1 cellular context compared by ENCODE assay signal in the genomic region with DNA sequence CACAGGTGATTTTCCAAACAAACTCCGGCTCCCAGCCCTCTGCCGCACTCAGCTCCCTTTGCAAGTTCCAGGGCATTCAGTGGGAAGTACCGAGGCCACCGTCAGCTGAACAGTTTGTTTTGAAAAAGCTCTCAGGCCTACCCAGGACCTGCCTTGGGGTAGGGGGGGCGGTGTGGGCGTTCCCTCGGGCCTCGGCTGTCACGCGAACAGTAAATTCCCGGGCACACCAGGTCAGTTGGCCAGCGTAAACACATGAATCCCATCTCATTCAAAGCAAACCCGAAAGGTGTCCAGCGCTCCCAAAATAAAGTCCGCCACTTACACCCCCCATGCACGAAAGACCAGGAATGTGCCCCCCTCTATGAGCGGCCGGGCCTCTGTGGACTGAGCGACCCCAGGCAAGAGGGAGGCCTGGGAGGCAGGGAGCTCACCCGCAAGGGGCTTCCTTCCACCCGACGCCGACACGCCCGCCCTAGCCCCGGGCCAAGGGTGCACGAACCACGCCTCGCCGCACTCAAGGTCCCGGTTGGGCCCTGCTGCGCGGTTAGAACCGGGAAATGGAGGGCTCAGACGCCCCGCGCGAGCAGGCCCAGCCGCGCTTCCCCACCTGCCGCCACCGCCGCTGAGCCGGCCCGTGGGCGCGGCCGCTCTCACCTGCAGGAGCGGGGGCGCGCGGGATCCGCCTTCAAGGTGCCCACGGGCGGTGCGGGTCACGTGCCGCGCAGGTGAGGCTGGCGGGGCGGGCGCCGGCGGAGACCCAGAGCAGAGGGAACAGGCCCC.
A peak's percentile ranks its signal among the peaks of the same experiment; 100 is the strongest.
TF ChIP-seq lines count a peak whose summit lies in the region.

A gene with protein sequence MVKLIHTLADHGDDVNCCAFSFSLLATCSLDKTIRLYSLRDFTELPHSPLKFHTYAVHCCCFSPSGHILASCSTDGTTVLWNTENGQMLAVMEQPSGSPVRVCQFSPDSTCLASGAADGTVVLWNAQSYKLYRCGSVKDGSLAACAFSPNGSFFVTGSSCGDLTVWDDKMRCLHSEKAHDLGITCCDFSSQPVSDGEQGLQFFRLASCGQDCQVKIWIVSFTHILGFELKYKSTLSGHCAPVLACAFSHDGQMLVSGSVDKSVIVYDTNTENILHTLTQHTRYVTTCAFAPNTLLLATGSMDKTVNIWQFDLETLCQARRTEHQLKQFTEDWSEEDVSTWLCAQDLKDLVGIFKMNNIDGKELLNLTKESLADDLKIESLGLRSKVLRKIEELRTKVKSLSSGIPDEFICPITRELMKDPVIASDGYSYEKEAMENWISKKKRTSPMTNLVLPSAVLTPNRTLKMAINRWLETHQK (minus strand): TSS at position 775 of the 780 bp plus-strand sequence. CDS start 3,634 bp downstream, outside the sequence.

TF ChIP-seq in K562, 482 proteins besides CTCF, POLR2A, EP300 and RAD21 (continued from another document and continues in another):
- no peak for TF ChIP-seq SAP30 (IDR thresholded peaks at IDR 0.05; ENCODE audit: borderline replicate concordance, insufficient read depth, low read depth, low read length, poor library complexity, severe bottlenecking)
- TF ChIP-seq TCFL5 (CRISPR knock-in tag; conservative IDR thresholded peaks at IDR 0.05): no peak
- TF ChIP-seq, protein P1, sequence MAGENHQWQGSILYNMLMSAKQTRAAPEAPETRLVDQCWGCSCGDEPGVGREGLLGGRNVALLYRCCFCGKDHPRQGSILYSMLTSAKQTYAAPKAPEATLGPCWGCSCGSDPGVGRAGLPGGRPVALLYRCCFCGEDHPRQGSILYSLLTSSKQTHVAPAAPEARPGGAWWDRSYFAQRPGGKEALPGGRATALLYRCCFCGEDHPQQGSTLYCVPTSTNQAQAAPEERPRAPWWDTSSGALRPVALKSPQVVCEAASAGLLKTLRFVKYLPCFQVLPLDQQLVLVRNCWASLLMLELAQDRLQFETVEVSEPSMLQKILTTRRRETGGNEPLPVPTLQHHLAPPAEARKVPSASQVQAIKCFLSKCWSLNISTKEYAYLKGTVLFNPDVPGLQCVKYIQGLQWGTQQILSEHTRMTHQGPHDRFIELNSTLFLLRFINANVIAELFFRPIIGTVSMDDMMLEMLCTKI (IDR thresholded peaks at IDR 0.05; ENCODE audit: partially characterized antibody): no peak
- TF ChIP-seq, protein P2, sequence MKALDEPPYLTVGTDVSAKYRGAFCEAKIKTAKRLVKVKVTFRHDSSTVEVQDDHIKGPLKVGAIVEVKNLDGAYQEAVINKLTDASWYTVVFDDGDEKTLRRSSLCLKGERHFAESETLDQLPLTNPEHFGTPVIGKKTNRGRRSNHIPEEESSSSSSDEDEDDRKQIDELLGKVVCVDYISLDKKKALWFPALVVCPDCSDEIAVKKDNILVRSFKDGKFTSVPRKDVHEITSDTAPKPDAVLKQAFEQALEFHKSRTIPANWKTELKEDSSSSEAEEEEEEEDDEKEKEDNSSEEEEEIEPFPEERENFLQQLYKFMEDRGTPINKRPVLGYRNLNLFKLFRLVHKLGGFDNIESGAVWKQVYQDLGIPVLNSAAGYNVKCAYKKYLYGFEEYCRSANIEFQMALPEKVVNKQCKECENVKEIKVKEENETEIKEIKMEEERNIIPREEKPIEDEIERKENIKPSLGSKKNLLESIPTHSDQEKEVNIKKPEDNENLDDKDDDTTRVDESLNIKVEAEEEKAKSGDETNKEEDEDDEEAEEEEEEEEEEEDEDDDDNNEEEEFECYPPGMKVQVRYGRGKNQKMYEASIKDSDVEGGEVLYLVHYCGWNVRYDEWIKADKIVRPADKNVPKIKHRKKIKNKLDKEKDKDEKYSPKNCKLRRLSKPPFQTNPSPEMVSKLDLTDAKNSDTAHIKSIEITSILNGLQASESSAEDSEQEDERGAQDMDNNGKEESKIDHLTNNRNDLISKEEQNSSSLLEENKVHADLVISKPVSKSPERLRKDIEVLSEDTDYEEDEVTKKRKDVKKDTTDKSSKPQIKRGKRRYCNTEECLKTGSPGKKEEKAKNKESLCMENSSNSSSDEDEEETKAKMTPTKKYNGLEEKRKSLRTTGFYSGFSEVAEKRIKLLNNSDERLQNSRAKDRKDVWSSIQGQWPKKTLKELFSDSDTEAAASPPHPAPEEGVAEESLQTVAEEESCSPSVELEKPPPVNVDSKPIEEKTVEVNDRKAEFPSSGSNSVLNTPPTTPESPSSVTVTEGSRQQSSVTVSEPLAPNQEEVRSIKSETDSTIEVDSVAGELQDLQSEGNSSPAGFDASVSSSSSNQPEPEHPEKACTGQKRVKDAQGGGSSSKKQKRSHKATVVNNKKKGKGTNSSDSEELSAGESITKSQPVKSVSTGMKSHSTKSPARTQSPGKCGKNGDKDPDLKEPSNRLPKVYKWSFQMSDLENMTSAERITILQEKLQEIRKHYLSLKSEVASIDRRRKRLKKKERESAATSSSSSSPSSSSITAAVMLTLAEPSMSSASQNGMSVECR (CRISPR knock-in tag; IDR thresholded peaks at IDR 0.05): peak; percentile 71; the same call in 1 of the 2 replicates
- peak; percentile 34; the same call in 1 of the 2 replicates for TF ChIP-seq TCF7 (IDR thresholded peaks at IDR 0.05; ENCODE audit: borderline replicate concordance)
- no peak for TF ChIP-seq ZBED1 (IDR thresholded peaks at IDR 0.05)
- TF ChIP-seq SPI1 (IDR thresholded peaks at IDR 0.05; ENCODE audit: borderline replicate concordance, low read depth, low read length): no peak
- TF ChIP-seq POLR2G (IDR thresholded peaks at IDR 0.05; ENCODE audit: low read depth, low read length): no peak
- TF ChIP-seq NEUROD1 (IDR thresholded peaks at IDR 0.05; ENCODE audit: borderline replicate concordance, low read depth, low read length, partially characterized antibody): no peak
- TF ChIP-seq SP2 (IDR thresholded peaks at IDR 0.05; ENCODE audit: extremely low read depth, low read depth, low read length, poor library complexity, severe bottlenecking): no peak
- TF ChIP-seq, protein P3, sequence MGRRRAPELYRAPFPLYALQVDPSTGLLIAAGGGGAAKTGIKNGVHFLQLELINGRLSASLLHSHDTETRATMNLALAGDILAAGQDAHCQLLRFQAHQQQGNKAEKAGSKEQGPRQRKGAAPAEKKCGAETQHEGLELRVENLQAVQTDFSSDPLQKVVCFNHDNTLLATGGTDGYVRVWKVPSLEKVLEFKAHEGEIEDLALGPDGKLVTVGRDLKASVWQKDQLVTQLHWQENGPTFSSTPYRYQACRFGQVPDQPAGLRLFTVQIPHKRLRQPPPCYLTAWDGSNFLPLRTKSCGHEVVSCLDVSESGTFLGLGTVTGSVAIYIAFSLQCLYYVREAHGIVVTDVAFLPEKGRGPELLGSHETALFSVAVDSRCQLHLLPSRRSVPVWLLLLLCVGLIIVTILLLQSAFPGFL (CRISPR knock-in tag; IDR thresholded peaks at IDR 0.05): 0 out of 2 replicates have a peak, but pooled peaks have one; percentile 68
- TF ChIP-seq PCBP1 (IDR thresholded peaks at IDR 0.05; ENCODE audit: low read depth, low read length, poor library complexity, severe bottlenecking): no peak
- TF ChIP-seq, protein P4, sequence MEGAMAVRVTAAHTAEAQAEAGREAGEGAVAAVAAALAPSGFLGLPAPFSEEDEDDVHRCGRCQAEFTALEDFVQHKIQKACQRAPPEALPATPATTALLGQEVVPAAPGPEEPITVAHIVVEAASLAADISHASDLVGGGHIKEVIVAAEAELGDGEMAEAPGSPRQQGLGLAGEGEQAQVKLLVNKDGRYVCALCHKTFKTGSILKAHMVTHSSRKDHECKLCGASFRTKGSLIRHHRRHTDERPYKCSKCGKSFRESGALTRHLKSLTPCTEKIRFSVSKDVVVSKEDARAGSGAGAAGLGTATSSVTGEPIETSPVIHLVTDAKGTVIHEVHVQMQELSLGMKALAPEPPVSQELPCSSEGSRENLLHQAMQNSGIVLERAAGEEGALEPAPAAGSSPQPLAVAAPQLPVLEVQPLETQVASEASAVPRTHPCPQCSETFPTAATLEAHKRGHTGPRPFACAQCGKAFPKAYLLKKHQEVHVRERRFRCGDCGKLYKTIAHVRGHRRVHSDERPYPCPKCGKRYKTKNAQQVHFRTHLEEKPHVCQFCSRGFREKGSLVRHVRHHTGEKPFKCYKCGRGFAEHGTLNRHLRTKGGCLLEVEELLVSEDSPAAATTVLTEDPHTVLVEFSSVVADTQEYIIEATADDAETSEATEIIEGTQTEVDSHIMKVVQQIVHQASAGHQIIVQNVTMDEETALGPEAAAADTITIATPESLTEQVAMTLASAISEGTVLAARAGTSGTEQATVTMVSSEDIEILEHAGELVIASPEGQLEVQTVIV (CRISPR knock-in tag; IDR thresholded peaks at IDR 0.05; ENCODE audit: borderline replicate concordance): no peak
- TF ChIP-seq, protein P5, sequence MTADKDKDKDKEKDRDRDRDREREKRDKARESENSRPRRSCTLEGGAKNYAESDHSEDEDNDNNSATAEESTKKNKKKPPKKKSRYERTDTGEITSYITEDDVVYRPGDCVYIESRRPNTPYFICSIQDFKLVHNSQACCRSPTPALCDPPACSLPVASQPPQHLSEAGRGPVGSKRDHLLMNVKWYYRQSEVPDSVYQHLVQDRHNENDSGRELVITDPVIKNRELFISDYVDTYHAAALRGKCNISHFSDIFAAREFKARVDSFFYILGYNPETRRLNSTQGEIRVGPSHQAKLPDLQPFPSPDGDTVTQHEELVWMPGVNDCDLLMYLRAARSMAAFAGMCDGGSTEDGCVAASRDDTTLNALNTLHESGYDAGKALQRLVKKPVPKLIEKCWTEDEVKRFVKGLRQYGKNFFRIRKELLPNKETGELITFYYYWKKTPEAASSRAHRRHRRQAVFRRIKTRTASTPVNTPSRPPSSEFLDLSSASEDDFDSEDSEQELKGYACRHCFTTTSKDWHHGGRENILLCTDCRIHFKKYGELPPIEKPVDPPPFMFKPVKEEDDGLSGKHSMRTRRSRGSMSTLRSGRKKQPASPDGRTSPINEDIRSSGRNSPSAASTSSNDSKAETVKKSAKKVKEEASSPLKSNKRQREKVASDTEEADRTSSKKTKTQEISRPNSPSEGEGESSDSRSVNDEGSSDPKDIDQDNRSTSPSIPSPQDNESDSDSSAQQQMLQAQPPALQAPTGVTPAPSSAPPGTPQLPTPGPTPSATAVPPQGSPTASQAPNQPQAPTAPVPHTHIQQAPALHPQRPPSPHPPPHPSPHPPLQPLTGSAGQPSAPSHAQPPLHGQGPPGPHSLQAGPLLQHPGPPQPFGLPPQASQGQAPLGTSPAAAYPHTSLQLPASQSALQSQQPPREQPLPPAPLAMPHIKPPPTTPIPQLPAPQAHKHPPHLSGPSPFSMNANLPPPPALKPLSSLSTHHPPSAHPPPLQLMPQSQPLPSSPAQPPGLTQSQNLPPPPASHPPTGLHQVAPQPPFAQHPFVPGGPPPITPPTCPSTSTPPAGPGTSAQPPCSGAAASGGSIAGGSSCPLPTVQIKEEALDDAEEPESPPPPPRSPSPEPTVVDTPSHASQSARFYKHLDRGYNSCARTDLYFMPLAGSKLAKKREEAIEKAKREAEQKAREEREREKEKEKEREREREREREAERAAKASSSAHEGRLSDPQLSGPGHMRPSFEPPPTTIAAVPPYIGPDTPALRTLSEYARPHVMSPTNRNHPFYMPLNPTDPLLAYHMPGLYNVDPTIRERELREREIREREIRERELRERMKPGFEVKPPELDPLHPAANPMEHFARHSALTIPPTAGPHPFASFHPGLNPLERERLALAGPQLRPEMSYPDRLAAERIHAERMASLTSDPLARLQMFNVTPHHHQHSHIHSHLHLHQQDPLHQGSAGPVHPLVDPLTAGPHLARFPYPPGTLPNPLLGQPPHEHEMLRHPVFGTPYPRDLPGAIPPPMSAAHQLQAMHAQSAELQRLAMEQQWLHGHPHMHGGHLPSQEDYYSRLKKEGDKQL (CRISPR knock-in tag; IDR thresholded peaks at IDR 0.05; ENCODE audit: borderline replicate concordance): no peak
- TF ChIP-seq TEAD2 (tag; IDR thresholded peaks at IDR 0.05): no peak
- no peak for TF ChIP-seq MAFK (IDR thresholded peaks at IDR 0.05; ENCODE audit: low read length)
- TF ChIP-seq TFAM (CRISPR knock-in tag; conservative IDR thresholded peaks at IDR 0.05): no peak
- TF ChIP-seq, protein P6, sequence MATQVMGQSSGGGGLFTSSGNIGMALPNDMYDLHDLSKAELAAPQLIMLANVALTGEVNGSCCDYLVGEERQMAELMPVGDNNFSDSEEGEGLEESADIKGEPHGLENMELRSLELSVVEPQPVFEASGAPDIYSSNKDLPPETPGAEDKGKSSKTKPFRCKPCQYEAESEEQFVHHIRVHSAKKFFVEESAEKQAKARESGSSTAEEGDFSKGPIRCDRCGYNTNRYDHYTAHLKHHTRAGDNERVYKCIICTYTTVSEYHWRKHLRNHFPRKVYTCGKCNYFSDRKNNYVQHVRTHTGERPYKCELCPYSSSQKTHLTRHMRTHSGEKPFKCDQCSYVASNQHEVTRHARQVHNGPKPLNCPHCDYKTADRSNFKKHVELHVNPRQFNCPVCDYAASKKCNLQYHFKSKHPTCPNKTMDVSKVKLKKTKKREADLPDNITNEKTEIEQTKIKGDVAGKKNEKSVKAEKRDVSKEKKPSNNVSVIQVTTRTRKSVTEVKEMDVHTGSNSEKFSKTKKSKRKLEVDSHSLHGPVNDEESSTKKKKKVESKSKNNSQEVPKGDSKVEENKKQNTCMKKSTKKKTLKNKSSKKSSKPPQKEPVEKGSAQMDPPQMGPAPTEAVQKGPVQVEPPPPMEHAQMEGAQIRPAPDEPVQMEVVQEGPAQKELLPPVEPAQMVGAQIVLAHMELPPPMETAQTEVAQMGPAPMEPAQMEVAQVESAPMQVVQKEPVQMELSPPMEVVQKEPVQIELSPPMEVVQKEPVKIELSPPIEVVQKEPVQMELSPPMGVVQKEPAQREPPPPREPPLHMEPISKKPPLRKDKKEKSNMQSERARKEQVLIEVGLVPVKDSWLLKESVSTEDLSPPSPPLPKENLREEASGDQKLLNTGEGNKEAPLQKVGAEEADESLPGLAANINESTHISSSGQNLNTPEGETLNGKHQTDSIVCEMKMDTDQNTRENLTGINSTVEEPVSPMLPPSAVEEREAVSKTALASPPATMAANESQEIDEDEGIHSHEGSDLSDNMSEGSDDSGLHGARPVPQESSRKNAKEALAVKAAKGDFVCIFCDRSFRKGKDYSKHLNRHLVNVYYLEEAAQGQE (CRISPR knock-in tag; IDR thresholded peaks at IDR 0.05; ENCODE audit: low read depth): 0 out of 2 replicates have a peak, but pooled peaks have one; percentile 28
- TF ChIP-seq ETS2 (tag; IDR thresholded peaks at IDR 0.05; ENCODE audit: borderline replicate concordance, poor library complexity, severe bottlenecking): no peak
- TF ChIP-seq KAT7 (CRISPR knock-in tag; IDR thresholded peaks at IDR 0.05; ENCODE audit: borderline replicate concordance): no peak
- no peak for TF ChIP-seq SMARCA5 (IDR thresholded peaks at IDR 0.05)
- no peak for TF ChIP-seq HCFC1 (IDR thresholded peaks at IDR 0.05; ENCODE audit: low read depth, low read length)
